ENCODE assay signal across 27 cellular contexts in the genomic region with DNA sequence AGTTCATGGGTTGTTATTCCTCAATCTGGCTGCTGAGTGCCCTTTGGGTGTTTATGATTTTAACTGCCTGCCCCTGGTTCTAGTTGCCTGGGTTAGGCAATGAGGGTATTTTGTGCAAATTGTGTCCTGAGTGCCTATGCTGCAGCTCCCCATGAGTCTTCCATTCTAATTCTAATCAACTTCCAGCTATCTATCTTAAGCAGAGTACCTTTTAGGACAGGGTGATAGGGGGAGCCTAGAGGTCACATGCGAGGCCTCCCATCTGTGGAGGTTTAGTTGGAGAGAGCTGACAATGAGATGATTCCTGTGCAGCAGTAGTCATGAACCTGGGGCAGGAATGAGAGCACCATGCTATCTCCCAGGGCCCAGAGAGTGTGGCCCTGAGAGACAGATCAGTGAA.
"Had no signal": no experiment of that assay in that cellular context is flagged by ENCODE, and none has a peak within 500 bp of the region (broad histone marks: within the 10 kb centered on the region; RNA-seq: fewer than 3 reads in every experiment).

No MANE protein-coding gene starts in this region.

- H2AFZ ChIP-seq: hepatocyte had no signal

- DNase-seq: dermis blood vessel endothelial cell; effector memory CD4-positive, alpha-beta T cell; foreskin keratinocyte; heart left ventricle; left cardiac atrium; left lung; mesendoderm; midbrain; naive thymus-derived CD8-positive, alpha-beta T cell; nephron progenitor cell; pancreas; right lobe of liver; small intestine; stimulated activated CD4-positive, alpha-beta T cell treated with anti-CD3 and anti-CD28 coated beads, Interleukin-12 subunit alpha, Interleukin-12 subunit beta, amount 100 ng/mL, for 4 hours; stimulated activated CD4-positive, alpha-beta T cell treated with anti-CD3 and anti-CD28 coated beads, Interleukin-1b, Interleukin-23, amount 100 ng/mL, for 48 hours; stimulated activated CD4-positive, alpha-beta T cell treated with anti-CD3 and anti-CD28 coated beads, Interleukin-4, amount 100 ng/mL, for 1 hour; stimulated activated CD8-positive, alpha-beta memory T cell treated with anti-CD3 and anti-CD28 coated beads, Interleukin-4, amount 100 ng/mL, for 48 hours; upper lobe of right lung; uterus had no signal

- H3K27ac ChIP-seq: coronary artery, esophagus muscularis mucosa, foreskin keratinocyte, gastroesophageal sphincter, heart left ventricle, hepatocyte, left lung, pancreas, right lobe of liver, thoracic aorta, tibial nerve, upper lobe of right lung, uterus had no signal

- H3K4me1 Mint-ChIP-seq: nephron progenitor cell had no signal

- H3K9me3 ChIP-seq: esophagus muscularis mucosa, gastroesophageal sphincter, heart left ventricle, left lung, pancreas, right lobe of liver, thoracic aorta, tibial nerve, upper lobe of right lung, uterus had no signal

- H3K27ac Mint-ChIP-seq: nephron progenitor cell; progenitor cell of endocrine pancreas; stimulated activated naive CD8-positive, alpha-beta T cell treated with anti-CD3 and anti-CD28 coated beads, Interleukin-15, Interleukin-2, amounts not matched to agents 100 ng/mL and 50 ng/mL, for 24 hours had no signal

- H3K4me3 Mint-ChIP-seq: naive thymus-derived CD8-positive, alpha-beta T cell; nephron progenitor cell; stimulated activated naive CD8-positive, alpha-beta T cell treated with anti-CD3 and anti-CD28 coated beads, Interleukin-15, Interleukin-2, amounts not matched to agents 100 ng/mL and 50 ng/mL, for 24 hours had no signal

- H3K27me3 ChIP-seq: esophagus muscularis mucosa, foreskin keratinocyte, gastroesophageal sphincter, heart left ventricle, hepatocyte, left lung, pancreas, right lobe of liver, tibial nerve, upper lobe of right lung, uterus had no signal

- H3K4me3 ChIP-seq: coronary artery, esophagus muscularis mucosa, gastroesophageal sphincter, heart left ventricle, hepatocyte, left lung, pancreas, right lobe of liver, thoracic aorta, tibial nerve, upper lobe of right lung, uterus had no signal

- H3K4me1 ChIP-seq: esophagus muscularis mucosa, foreskin keratinocyte, gastroesophageal sphincter, left lung, right lobe of liver, upper lobe of right lung, uterus had no signal

- H3K79me2 ChIP-seq: hepatocyte had no signal

- H3K4me2 ChIP-seq: hepatocyte had no signal

- H3K36me3 ChIP-seq: esophagus muscularis mucosa, gastroesophageal sphincter, heart left ventricle, left lung, pancreas, right lobe of liver, thoracic aorta, tibial nerve, upper lobe of right lung, uterus had no signal

- H3K27me3 Mint-ChIP-seq: naive thymus-derived CD8-positive, alpha-beta T cell; progenitor cell of endocrine pancreas; stimulated activated naive CD8-positive, alpha-beta T cell treated with anti-CD3 and anti-CD28 coated beads, Interleukin-15, Interleukin-2, amounts not matched to agents 100 ng/mL and 50 ng/mL, for 24 hours had no signal

- H3K9me3 Mint-ChIP-seq: nephron progenitor cell had no signal

- ATAC-seq: foreskin keratinocyte; gastroesophageal sphincter; heart left ventricle; left cardiac atrium; left lung; naive thymus-derived CD8-positive, alpha-beta T cell; pancreas; right lobe of liver; upper lobe of right lung had no signal
